Comparison of ENCODE assay signal across 8 cellular contexts in the genomic region with DNA sequence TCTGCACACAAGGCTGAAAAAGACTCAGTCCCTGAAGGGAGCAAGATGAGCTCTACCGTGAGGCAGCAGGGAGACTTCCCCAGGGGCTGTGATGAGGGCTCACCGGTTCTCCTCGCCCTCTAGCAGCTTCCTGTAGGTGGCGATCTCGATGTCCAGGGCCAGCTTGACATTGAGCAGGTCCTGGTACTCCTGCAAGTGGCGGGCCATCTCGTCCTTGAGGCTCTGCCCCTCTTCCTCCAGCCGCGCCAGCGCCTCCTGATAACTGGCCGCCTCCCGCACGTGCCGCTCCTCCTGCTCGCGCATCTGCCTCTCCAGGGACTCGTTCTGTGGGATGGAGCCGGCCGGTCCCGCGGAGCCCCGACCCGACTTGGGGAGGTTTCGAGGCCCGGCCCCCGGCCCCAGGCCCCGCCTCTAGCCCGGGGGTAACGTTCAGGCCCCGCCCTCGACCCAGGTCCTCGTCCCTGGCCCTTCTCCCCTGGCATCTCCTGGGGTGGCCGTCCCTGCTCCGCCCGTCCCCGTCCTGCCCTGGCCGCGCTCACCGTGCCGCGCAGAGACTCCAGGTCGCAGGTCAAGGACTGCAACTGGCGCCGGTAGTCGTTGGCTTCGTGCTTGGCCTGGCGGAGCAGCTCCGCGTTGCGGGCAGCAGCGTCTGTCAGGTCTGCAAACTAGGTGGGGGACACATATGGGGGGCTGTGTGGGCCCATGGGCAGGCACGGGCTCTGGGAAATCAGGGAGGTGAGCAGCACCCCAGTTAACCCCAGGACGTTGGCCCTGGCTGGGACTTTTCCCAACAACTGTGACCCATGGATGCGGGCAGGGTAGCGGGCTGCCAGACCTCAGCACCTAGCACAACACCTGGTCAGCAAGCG. TPM values are rescaled to one million over a fixed set of nuclear protein-coding genes. Genes with fewer than 3 reads are reported as not detected.
DNase-seq lines count a peak whose midpoint lies in the region; ATAC-seq and TF ChIP-seq lines count a peak whose summit lies in the region.

No MANE protein-coding gene starts in this region.

- intact Hi-C loops in activated CD4-positive, alpha-beta T cell treated with anti-CD3 and anti-CD28 coated beads for 36 hours (cut with DNase I, micrococcal nuclease) = no loop called here

- WGBS in lung, 2 donors = 11 to 12% methylated on average over 56 of the region's 56 CpGs

- no peaks in the 10 kb centered on the region for H3K9me3 Mint-ChIP-seq in IgD-negative memory B cell
- H3K9me3 Mint-ChIP-seq in activated CD4-positive, alpha-beta T cell treated with anti-CD3 and anti-CD28 coated beads for 36 hours (ENCODE audit: low read depth) = no peaks in the 10 kb centered on the region

- H3K4me3 Mint-ChIP-seq in IgD-negative memory B cell = peak overlapping the region in 3 of 4 donors; percentile 63 to 85 (median 77)
- H3K4me3 Mint-ChIP-seq in activated CD4-positive, alpha-beta T cell treated with anti-CD3 and anti-CD28 coated beads for 36 hours = no peak overlapping the region

- H3K36me3 Mint-ChIP-seq in IgD-negative memory B cell = no peaks in the 10 kb centered on the region
- H3K36me3 Mint-ChIP-seq in activated CD4-positive, alpha-beta T cell treated with anti-CD3 and anti-CD28 coated beads for 36 hours (ENCODE audit: low read depth) = no peaks in the 10 kb centered on the region

- H3K36me3 ChIP-seq in lung (ENCODE audit: control insufficient read depth in 2 of 2, insufficient read depth in 2 of 2, low read length in 2 of 2) = no peaks in the 10 kb centered on the region

- H3K27me3 Mint-ChIP-seq in IgD-negative memory B cell = peaks cover 39% of the 10 kb centered on the region
- peaks cover 24% of the 10 kb centered on the region for H3K27me3 Mint-ChIP-seq in activated CD4-positive, alpha-beta T cell treated with anti-CD3 and anti-CD28 coated beads for 36 hours

- no peak overlapping the region for H3K27ac ChIP-seq in lung (ENCODE audit: low read depth in 1 of 2, low read length in 1 of 2)

- peak; percentile 86 for ATAC-seq in activated CD4-positive, alpha-beta T cell treated with anti-CD3 and anti-CD28 coated beads for 36 hours
- peak; percentile 52 for ATAC-seq in lung (ENCODE audit: insufficient read depth, low FRiP score)
- no peak for ATAC-seq in GM19463 (IDR thresholded peaks at IDR 0.05; ENCODE audit: unreplicated experiment)
- ATAC-seq in HG02970 (IDR thresholded peaks at IDR 0.05; ENCODE audit: low FRiP score, unreplicated experiment) = no peak

- H3K27ac Mint-ChIP-seq in IgD-negative memory B cell = no peak overlapping the region
- H3K27ac Mint-ChIP-seq in activated CD4-positive, alpha-beta T cell treated with anti-CD3 and anti-CD28 coated beads for 36 hours = no peak overlapping the region

- DNase-seq in DMS53 (lab: John Stamatoyannopoulos, UW) (peak; percentile 94), ecto neural progenitor cell (ENCODE audit: low spot score) (peak; percentile 87), lung (ENCODE audit: low spot score) (peak; percentile 67)
- peak; percentile 71 for DNase-seq in activated CD4-positive, alpha-beta T cell treated with anti-CD3 and anti-CD28 coated beads for 36 hours
- DNase-seq in stimulated activated CD8-positive, alpha-beta memory T cell treated with anti-CD3 and anti-CD28 coated beads, Interleukin-7, amount 100 ng/mL, for 4 hours (ENCODE audit: low read depth in 2 of 2) = peak; percentile 27 to 29

- no peak for TF ChIP-seq CTCF in lung (IDR thresholded peaks at IDR 0.05; ENCODE audit: control extremely low read depth, extremely low read depth)

- H3K4me1 ChIP-seq in lung (ENCODE audit: control insufficient read depth in 2 of 2, insufficient read depth in 2 of 2, low read length in 2 of 2) = peaks cover 0 to 8% of the 10 kb centered on the region in 2 donors

- H3K4me1 Mint-ChIP-seq in IgD-negative memory B cell = peaks cover 0 to 6% (median 6%) of the 10 kb centered on the region in 3 donors
- H3K4me1 Mint-ChIP-seq in activated CD4-positive, alpha-beta T cell treated with anti-CD3 and anti-CD28 coated beads for 36 hours = no peaks in the 10 kb centered on the region

- H3K4me3 ChIP-seq in lung = no peak overlapping the region

- no peaks in the 10 kb centered on the region for H3K27me3 ChIP-seq in lung (ENCODE audit: control insufficient read depth, insufficient read depth)

- H3K9me3 ChIP-seq in lung (ENCODE audit: control insufficient read depth in 2 of 2, insufficient read depth in 1 of 2, low read length in 1 of 2) = peaks cover 0 to 2% of the 10 kb centered on the region in 2 donors

- CTCF ChIA-PET in activated CD4-positive, alpha-beta T cell treated with anti-CD3 and anti-CD28 coated beads for 36 hours (lab: Charles Lee) = interaction anchor here (0.6 to 5.2 kb wide), 9 partner anchors 9 to 492 kb away, joined by 3 to 35 read pairs (median 4); a partner anchor contains a TSS

- POLR2A ChIA-PET in activated CD4-positive, alpha-beta T cell treated with anti-CD3 and anti-CD28 coated beads for 36 hours (lab: Charles Lee) = no interaction called here

RNA-seq across cellular contexts. Expression of a gene that starts 3.9 kb away (rescaled TPM):
- 0.45 TPM for polyA plus RNA-seq in IgD-negative memory B cell
- not detected for total RNA-seq in activated CD4-positive, alpha-beta T cell treated with anti-CD3 and anti-CD28 coated beads for 36 hours
- under 1 TPM; 0.25 to 0.88 TPM for total RNA-seq in lung
- under 1 TPM; 0.32 to 0.35 TPM for polyA plus RNA-seq in lung

RNA-seq across cellular contexts. Expression of a gene that starts 12.1 kb away (rescaled TPM):
- polyA plus RNA-seq in IgD-negative memory B cell (67.1 TPM), lung (10 to 100 TPM; 35.5 to 56.4 TPM)
- 100 to 1,000 TPM; 175 to 203 TPM for total RNA-seq in activated CD4-positive, alpha-beta T cell treated with anti-CD3 and anti-CD28 coated beads for 36 hours
- 10 to 100 TPM; 90.1 to 93.3 TPM for total RNA-seq in lung

RNA-seq across cellular contexts. Expression of a gene that starts 36.2 kb away (rescaled TPM):
- polyA plus RNA-seq in IgD-negative memory B cell (not detected), lung (under 1 TPM; 0.70 to 0.87 TPM)
- total RNA-seq in activated CD4-positive, alpha-beta T cell treated with anti-CD3 and anti-CD28 coated beads for 36 hours = 10 to 100 TPM; 38.9 to 48.7 TPM
- 1 to 10 TPM in 1 of 2 donors, under 1 TPM in 1; 0.80 to 1.4 TPM for total RNA-seq in lung

RNA-seq across cellular contexts. Expression of a gene that starts 56.7 kb away (rescaled TPM):
- polyA plus RNA-seq in IgD-negative memory B cell (not detected), lung (under 1 TPM; 0.10 to 0.57 TPM)
- under 1 TPM; 0.37 to 0.83 TPM for total RNA-seq in activated CD4-positive, alpha-beta T cell treated with anti-CD3 and anti-CD28 coated beads for 36 hours
- total RNA-seq in lung = under 1 TPM; 0.21 to 0.57 TPM

Comparison
In these comparisons a context has a peak if more than half of its experiments do, and no peak if none do; other contexts are left out.
1. DNase-seq: peak in every context shown above with its lines; median percentile 94 in DMS53; 87 in ecto neural progenitor cell; 71 in activated CD4-positive, alpha-beta T cell treated with anti-CD3 and anti-CD28 coated beads for 36 hours; 67 in lung; 28 in stimulated activated CD8-positive, alpha-beta memory T cell treated with anti-CD3 and anti-CD28 coated beads, Interleukin-7, amount 100 ng/mL, for 4 hours.
2. ATAC-seq: peak in activated CD4-positive, alpha-beta T cell treated with anti-CD3 and anti-CD28 coated beads for 36 hours (single experiment) and lung (single experiment); none in GM19463 (single experiment) and HG02970 (single experiment).
3. RNA of a gene that starts 36.2 kb away (total RNA-seq): 38.9 to 48.7 TPM in activated CD4-positive, alpha-beta T cell treated with anti-CD3 and anti-CD28 coated beads for 36 hours; 0.80 to 1.4 TPM in lung; every median in the first group is over 10 times any median in the second.